Comparison of ENCODE assay signal across 18 cellular contexts in genomic region chr15:43135351-43135750, GRCh38. TPM values are rescaled to one million over a fixed set of nuclear protein-coding genes. Genes with fewer than 3 reads are reported as not detected.
DNase-seq lines count a peak whose midpoint lies in the region; ATAC-seq and TF ChIP-seq lines count a peak whose summit lies in the region.
"Had no signal": no experiment of that assay in that cellular context is flagged by ENCODE, and none has a peak within 500 bp of the region (broad histone marks: within the 10 kb centered on the region; RNA-seq: fewer than 3 reads in every experiment).

No MANE protein-coding gene starts in this region.

- H3K4me3 Mint-ChIP-seq in natural killer cell treated with Interleukin-12 subunit alpha and Interleukin-12 subunit beta and Interleukin-15 and Interleukin-18, amount 100 ng/mL, for 72 hours = no peak overlapping the region

- peak; percentile 40 for DNase-seq in NCI-H748 (lab: John Stamatoyannopoulos, UW; ENCODE audit: unreplicated experiment)
- no peak for DNase-seq in NCI-H748 treated with DMSO at 0.1 percent for 48 hours (lab: John Stamatoyannopoulos, UW)
- DNase-seq in NCI-H146 treated with DMSO at 0.1 percent for 48 hours (lab: John Stamatoyannopoulos, UW; ENCODE audit: unreplicated experiment) = peak; percentile 56
- no peak for DNase-seq in natural killer cell treated with Interleukin-12 subunit alpha and Interleukin-12 subunit beta and Interleukin-15 and Interleukin-18, amount 100 ng/mL, for 72 hours (ENCODE audit: low spot score)
- DNase-seq in KG1 (lab: John Stamatoyannopoulos, UW) = no peak
- no peak for DNase-seq in NCI-H128 (lab: John Stamatoyannopoulos, UW; ENCODE audit: unreplicated experiment)
- DNase-seq in dedifferentiated amniotic fluid mesenchymal stem cell (ENCODE audit: extremely low spot score) = no peak
- DNase-seq: activated CD4-positive, CD25-positive, alpha-beta regulatory T cell; esophagus squamous epithelium; KBM-7; left ventricle myocardium inferior; NCI-H1105 treated with DMSO at 0.1 percent for 48 hours; SHP77 treated with DMSO at 0.1 percent for 48 hours; thyroid gland had no signal

- peak overlapping the region; percentile 88; the same call in 1 of the 2 replicates for H3K27ac ChIP-seq in VCaP
- H3K27ac ChIP-seq: BLaER1, neutrophil had no signal

- H3K27ac Mint-ChIP-seq in natural killer cell treated with Interleukin-12 subunit alpha and Interleukin-12 subunit beta and Interleukin-15 and Interleukin-18, amount 100 ng/mL, for 72 hours = peak overlapping the region; percentile 92 to 94

- peaks cover 17 to 24% of the 10 kb centered on the region in 2 donors for H3K4me1 Mint-ChIP-seq in natural killer cell treated with Interleukin-12 subunit alpha and Interleukin-12 subunit beta and Interleukin-15 and Interleukin-18, amount 100 ng/mL, for 72 hours (ENCODE audit: low read depth in 2 of 2)

- ATAC-seq in natural killer cell treated with Interleukin-12 subunit alpha and Interleukin-12 subunit beta and Interleukin-15 and Interleukin-18, amount 100 ng/mL, for 72 hours = no peak

- peaks cover 11% of the 10 kb centered on the region for H3K36me3 Mint-ChIP-seq in natural killer cell treated with Interleukin-12 subunit alpha and Interleukin-12 subunit beta and Interleukin-15 and Interleukin-18, amount 100 ng/mL, for 72 hours

- TF ChIP-seq CTCF in VCaP (conservative IDR thresholded peaks at IDR 0.05) = no peak

- H3K9me3 Mint-ChIP-seq in natural killer cell treated with Interleukin-12 subunit alpha and Interleukin-12 subunit beta and Interleukin-15 and Interleukin-18, amount 100 ng/mL, for 72 hours = no peaks in the 10 kb centered on the region
- H3K9me3 Mint-ChIP-seq: T-helper 1 cell treated with Interleukin-12 subunit alpha and Interleukin-12 subunit beta and Interleukin-4 antibody, amounts not matched to agents 30 μg/mL and 1 μg/mL, for 36 hours had no signal

- no peaks in the 10 kb centered on the region for H3K27me3 Mint-ChIP-seq in natural killer cell treated with Interleukin-12 subunit alpha and Interleukin-12 subunit beta and Interleukin-15 and Interleukin-18, amount 100 ng/mL, for 72 hours

RNA-seq across cellular contexts. Expression of gene TMEM62, which starts 2.0 kb away (rescaled TPM):
- 10 to 100 TPM; 25.5 to 40.3 TPM for total RNA-seq in natural killer cell treated with Interleukin-12 subunit alpha and Interleukin-12 subunit beta and Interleukin-15 and Interleukin-18, amount 100 ng/mL, for 72 hours

RNA-seq across cellular contexts. Expression of gene UBR1, which starts 29.5 kb away (rescaled TPM):
- 10 to 100 TPM; 56.4 to 59.4 TPM for total RNA-seq in natural killer cell treated with Interleukin-12 subunit alpha and Interleukin-12 subunit beta and Interleukin-15 and Interleukin-18, amount 100 ng/mL, for 72 hours

RNA-seq across cellular contexts. Expression of gene CCNDBP1, which starts 49.9 kb away (rescaled TPM):
- total RNA-seq in natural killer cell treated with Interleukin-12 subunit alpha and Interleukin-12 subunit beta and Interleukin-15 and Interleukin-18, amount 100 ng/mL, for 72 hours = 100 to 1,000 TPM in 1 of 2 donors, 10 to 100 TPM in 1; 45.7 to 103 TPM

Comparison
In these comparisons a context has a peak if more than half of its experiments do, and no peak if none do; other contexts are left out.
1. DNase-seq: peak in NCI-H748 (single experiment) and NCI-H146 treated with DMSO at 0.1 percent for 48 hours (single experiment); none in NCI-H748 treated with DMSO at 0.1 percent for 48 hours (single experiment), natural killer cell treated with Interleukin-12 subunit alpha and Interleukin-12 subunit beta and Interleukin-15 and Interleukin-18, amount 100 ng/mL, for 72 hours (single experiment), KG1 (single experiment), NCI-H128 (single experiment) and dedifferentiated amniotic fluid mesenchymal stem cell (single experiment).